17 cellular contexts compared by ENCODE assay signal in the genomic region with DNA sequence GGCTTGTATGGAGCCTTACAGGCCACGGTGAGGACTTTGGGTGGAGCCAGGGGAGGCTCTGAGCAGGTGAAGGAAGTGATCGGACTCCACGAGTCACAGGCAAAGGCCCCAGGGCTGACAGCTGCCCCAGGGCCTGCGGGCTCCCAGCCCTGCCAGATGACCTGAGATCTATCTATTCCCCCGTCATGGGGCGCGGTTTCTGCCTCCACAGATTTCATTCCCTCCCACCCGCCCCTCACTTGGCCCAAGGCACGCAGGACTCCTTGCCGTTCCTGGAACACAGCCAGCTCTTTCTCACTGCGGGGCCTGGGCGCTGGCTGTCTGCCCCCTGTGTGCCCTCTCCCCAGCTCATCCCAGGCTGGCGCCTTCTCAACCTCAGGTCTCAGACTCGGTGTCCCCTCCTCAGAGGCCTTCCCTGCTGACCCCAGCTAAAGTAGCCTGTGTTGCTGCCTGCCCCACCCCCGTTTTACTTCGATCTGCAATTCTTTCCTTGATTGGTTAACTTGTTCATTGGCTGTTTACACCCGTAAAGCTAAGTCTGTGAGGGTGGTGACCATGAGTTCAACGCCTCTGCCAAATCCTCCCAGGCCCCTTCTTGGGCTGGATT. TPM values are rescaled to one million over a fixed set of nuclear protein-coding genes. Genes with fewer than 3 reads are reported as not detected.
A peak's percentile ranks its signal among the peaks of the same experiment; 100 is the strongest.
DNase-seq lines count a peak whose midpoint lies in the region; TF ChIP-seq lines count a peak whose summit lies in the region.
"Had no signal": no experiment of that assay in that cellular context is flagged by ENCODE, and none has a peak within 500 bp of the region (broad histone marks: within the 10 kb centered on the region; RNA-seq: fewer than 3 reads in every experiment).

No MANE protein-coding gene starts in this region.

- H3K4me1 ChIP-seq in SJCRH30 (peaks cover 9% of the 10 kb centered on the region; the same call in 1 of the 2 replicates), tibial nerve (no peaks in the 10 kb centered on the region)
- H3K4me1 ChIP-seq: uterus had no signal

- H3K27ac ChIP-seq in SJCRH30, result no peak overlapping the region
- H3K27ac ChIP-seq in tibial nerve, result peak overlapping the region in 1 of 4 donors; percentile 4
- H3K27ac ChIP-seq: uterus had no signal

- peak overlapping the region; percentile 24 for H3K27ac Mint-ChIP-seq in activated naive CD4-positive, alpha-beta T cell treated with anti-CD3 and anti-CD28 coated beads for 36 hours
- no peak overlapping the region for H3K27ac Mint-ChIP-seq in activated naive CD4-positive, alpha-beta T cell treated with anti-CD3 and anti-CD28 coated beads, Interleukin-2, amount 10 ng/mL, durations not matched to agents 7 days and 5 days
- no peak overlapping the region for H3K27ac Mint-ChIP-seq in glutamatergic neuron (ENCODE audit: unreplicated experiment)
- H3K27ac Mint-ChIP-seq: activated T-helper 17 cell treated with anti-CD3 and anti-CD28 coated beads, Interleukin-2, amount 50 U/mL, for 72 hours had no signal

- no peaks in the 10 kb centered on the region for H3K36me3 Mint-ChIP-seq in activated naive CD4-positive, alpha-beta T cell treated with anti-CD3 and anti-CD28 coated beads for 36 hours (ENCODE audit: low read depth)
- no peaks in the 10 kb centered on the region for H3K36me3 Mint-ChIP-seq in activated naive CD4-positive, alpha-beta T cell treated with anti-CD3 and anti-CD28 coated beads, Interleukin-2, amount 10 ng/mL, durations not matched to agents 7 days and 5 days
- no peaks in the 10 kb centered on the region for H3K36me3 Mint-ChIP-seq in glutamatergic neuron (ENCODE audit: unreplicated experiment)

- CTCF ChIA-PET in activated naive CD4-positive, alpha-beta T cell treated with anti-CD3 and anti-CD28 coated beads for 36 hours (lab: Charles Lee), result interaction anchor here (1.1 to 2.2 kb wide), 4 partner anchors 10 to 101 kb away, joined by 3 to 9 read pairs (median 4); no protein-coding TSS in a partner anchor
- CTCF ChIA-PET in activated naive CD4-positive, alpha-beta T cell treated with anti-CD3 and anti-CD28 coated beads, Interleukin-2, amount 10 ng/mL, durations not matched to agents 7 days and 5 days (lab: Charles Lee), result interaction anchor here (1.3 kb wide), 1 partner anchor 89 kb away, joined by 3 read pairs; no protein-coding TSS in a partner anchor

- H3K27me3 ChIP-seq in SJCRH30 (no peaks in the 10 kb centered on the region), tibial nerve (peaks cover 0 to 22% of the 10 kb centered on the region in 2 donors)

- DNase-seq in activated naive CD4-positive, alpha-beta T cell treated with anti-CD3 and anti-CD28 coated beads for 36 hours, result no peak
- no peak for DNase-seq in activated naive CD4-positive, alpha-beta T cell treated with anti-CD3 and anti-CD28 coated beads, Interleukin-2, amount 10 ng/mL, durations not matched to agents 7 days and 5 days
- DNase-seq in SJCRH30 (peak; percentile 63 to 76), kidney tubule cell (ENCODE audit: low spot score) (peak; percentile 67), occipital lobe (lab: John Stamatoyannopoulos, UW) (no peak), tibial nerve (ENCODE audit: low spot score in 2 of 2) (no peak), C1 segment of cervical spinal cord (lab: John Stamatoyannopoulos, UW) (no peak), glutamatergic neuron (no peak)
- DNase-seq: effector CD8-positive, alpha-beta T cell; EL; left ventricle myocardium superior; NCI-H1105; nucleus accumbens; stimulated activated CD8-positive, alpha-beta memory T cell treated with anti-CD3 and anti-CD28 coated beads, Interleukin-4, amount 100 ng/mL, for 48 hours; uterus had no signal

- no peak overlapping the region for H3K4me3 Mint-ChIP-seq in activated naive CD4-positive, alpha-beta T cell treated with anti-CD3 and anti-CD28 coated beads for 36 hours
- H3K4me3 Mint-ChIP-seq in activated naive CD4-positive, alpha-beta T cell treated with anti-CD3 and anti-CD28 coated beads, Interleukin-2, amount 10 ng/mL, durations not matched to agents 7 days and 5 days, result no peak overlapping the region
- H3K4me3 Mint-ChIP-seq in glutamatergic neuron (ENCODE audit: unreplicated experiment), result no peak overlapping the region
- H3K4me3 Mint-ChIP-seq: activated T-helper 17 cell treated with anti-CD3 and anti-CD28 coated beads, Interleukin-2, amount 50 U/mL, for 72 hours had no signal

- H3K4me1 Mint-ChIP-seq in activated naive CD4-positive, alpha-beta T cell treated with anti-CD3 and anti-CD28 coated beads for 36 hours (ENCODE audit: low read depth), result peaks cover 5% of the 10 kb centered on the region
- H3K4me1 Mint-ChIP-seq in activated naive CD4-positive, alpha-beta T cell treated with anti-CD3 and anti-CD28 coated beads, Interleukin-2, amount 10 ng/mL, durations not matched to agents 7 days and 5 days, result no peaks in the 10 kb centered on the region
- H3K4me1 Mint-ChIP-seq in glutamatergic neuron (ENCODE audit: low read depth, unreplicated experiment), result peaks cover 2% of the 10 kb centered on the region
- H3K4me1 Mint-ChIP-seq: activated T-helper 17 cell treated with anti-CD3 and anti-CD28 coated beads, Interleukin-2, amount 50 U/mL, for 72 hours had no signal

- H3K9me3 ChIP-seq in SJCRH30 (replicated peaks) (no peaks in the 10 kb centered on the region), tibial nerve (no peaks in the 10 kb centered on the region)
- H3K9me3 ChIP-seq: uterus had no signal

- H3K4me3 ChIP-seq in SJCRH30 (no peak overlapping the region), tibial nerve (no peak overlapping the region)
- H3K4me3 ChIP-seq: uterus had no signal

- no peak for TF ChIP-seq CTCF in tibial nerve (IDR thresholded peaks at IDR 0.05)
- no peak for TF ChIP-seq CTCF in glutamatergic neuron (IDR thresholded peaks at IDR 0.05; ENCODE audit: partially characterized antibody, unreplicated experiment)

- WGBS in tibial nerve, 2 donors, result 18% methylated on average over 18 of the region's 18 CpGs

- TF ChIP-seq EP300 in tibial nerve (IDR thresholded peaks at IDR 0.05), result no peak

- intact Hi-C loops in activated naive CD4-positive, alpha-beta T cell treated with anti-CD3 and anti-CD28 coated beads for 36 hours (cut with micrococcal nuclease), result no loop called here

- no peak for TF ChIP-seq POLR2A in tibial nerve (IDR thresholded peaks at IDR 0.05)

- no peaks in the 10 kb centered on the region for H3K9me3 Mint-ChIP-seq in activated naive CD4-positive, alpha-beta T cell treated with anti-CD3 and anti-CD28 coated beads for 36 hours
- no peaks in the 10 kb centered on the region for H3K9me3 Mint-ChIP-seq in activated naive CD4-positive, alpha-beta T cell treated with anti-CD3 and anti-CD28 coated beads, Interleukin-2, amount 10 ng/mL, durations not matched to agents 7 days and 5 days
- H3K9me3 Mint-ChIP-seq in glutamatergic neuron (ENCODE audit: unreplicated experiment), result no peaks in the 10 kb centered on the region
- H3K9me3 Mint-ChIP-seq: activated T-helper 17 cell treated with anti-CD3 and anti-CD28 coated beads, Interleukin-2, amount 50 U/mL, for 72 hours had no signal

- no peaks in the 10 kb centered on the region for H3K36me3 ChIP-seq in SJCRH30
- H3K36me3 ChIP-seq in tibial nerve, result no peaks in the 10 kb centered on the region
- H3K36me3 ChIP-seq: uterus had no signal

- no peaks in the 10 kb centered on the region for H3K27me3 Mint-ChIP-seq in activated naive CD4-positive, alpha-beta T cell treated with anti-CD3 and anti-CD28 coated beads for 36 hours (ENCODE audit: low read depth)
- peaks cover 26% of the 10 kb centered on the region for H3K27me3 Mint-ChIP-seq in activated naive CD4-positive, alpha-beta T cell treated with anti-CD3 and anti-CD28 coated beads, Interleukin-2, amount 10 ng/mL, durations not matched to agents 7 days and 5 days
- no peaks in the 10 kb centered on the region for H3K27me3 Mint-ChIP-seq in glutamatergic neuron (ENCODE audit: unreplicated experiment)
- H3K27me3 Mint-ChIP-seq: activated T-helper 17 cell treated with anti-CD3 and anti-CD28 coated beads, Interleukin-2, amount 50 U/mL, for 72 hours had no signal

RNA-seq across cellular contexts. Expression of a gene that starts 13.9 kb away (rescaled TPM):
- total RNA-seq in activated naive CD4-positive, alpha-beta T cell treated with anti-CD3 and anti-CD28 coated beads for 36 hours, result 10 to 100 TPM; 16.9 to 18.1 TPM
- 9.1 and 11.6 TPM in 2 replicates for total RNA-seq in SJCRH30 (2014; rRNA removed; shearing (Covaris generic))
- total RNA-seq in occipital lobe, result 1.9 TPM
- total RNA-seq in tibial nerve, result 10 to 100 TPM; 22.9 to 45.1 (median 32.3) TPM
- 52.5 TPM for total RNA-seq in glutamatergic neuron (ENCODE audit: unreplicated experiment)

RNA-seq across cellular contexts. Expression of a gene that starts 27.5 kb away (rescaled TPM):
- not detected for total RNA-seq in activated naive CD4-positive, alpha-beta T cell treated with anti-CD3 and anti-CD28 coated beads for 36 hours
- total RNA-seq in SJCRH30 (2014; rRNA removed; shearing (Covaris generic)), result not detected in 2 replicates
- total RNA-seq in occipital lobe, result not detected
- total RNA-seq in tibial nerve, result 1 to 10 TPM in 3 of 4 donors, under 1 TPM in 1; 0.90 to 3.1 (median 1.6) TPM
- not detected for total RNA-seq in glutamatergic neuron (ENCODE audit: unreplicated experiment)
- total RNA-seq: activated T-helper 17 cell treated with anti-CD3 and anti-CD28 coated beads, Interleukin-2, amount 50 U/mL, for 72 hours; left ventricle myocardium superior; T-helper 1 cell treated with Interleukin-12 subunit alpha and Interleukin-12 subunit beta and Interleukin-4 antibody, amounts not matched to agents 30 ng/mL and 1 ng/mL, for 36 hours had no signal

Comparison
In these comparisons a context has a peak if more than half of its experiments do, and no peak if none do; other contexts are left out.
1. DNase-seq: peak in SJCRH30 (2 of 2) and kidney tubule cell (single experiment); none in activated naive CD4-positive, alpha-beta T cell treated with anti-CD3 and anti-CD28 coated beads for 36 hours (single experiment), activated naive CD4-positive, alpha-beta T cell treated with anti-CD3 and anti-CD28 coated beads, Interleukin-2, amount 10 ng/mL, durations not matched to agents 7 days and 5 days (single experiment), occipital lobe (single experiment), tibial nerve (0 of 2), C1 segment of cervical spinal cord (0 of 14) and glutamatergic neuron (single experiment).